In genomic region chr15:40436116-40436891, GRCh38 we compare ENCODE assay signal across 8 cellular contexts. TPM values are rescaled to one million over a fixed set of nuclear protein-coding genes. Genes with fewer than 3 reads are reported as not detected.
A peak's percentile ranks its signal among the peaks of the same experiment; 100 is the strongest.
DNase-seq lines count a peak whose midpoint lies in the region; ATAC-seq and TF ChIP-seq lines count a peak whose summit lies in the region.

No MANE protein-coding gene starts in this region.

- TF ChIP-seq EP300 in upper lobe of left lung (IDR thresholded peaks at IDR 0.05), result no peak

- H3K4me1 ChIP-seq in cardiac muscle cell (ENCODE audit: low read depth), result peaks cover 39% of the 10 kb centered on the region
- H3K4me1 ChIP-seq in adipocyte (ENCODE audit: control insufficient read depth, insufficient read depth, low read length), result peaks cover 19% of the 10 kb centered on the region
- peaks cover 16 to 22% of the 10 kb centered on the region in 2 donors for H3K4me1 ChIP-seq in left lung
- peaks cover 30 to 39% (median 32%) of the 10 kb centered on the region in 4 donors for H3K4me1 ChIP-seq in upper lobe of left lung

- no peak overlapping the region for H3K9ac ChIP-seq in adipocyte (ENCODE audit: low read length)

- H3K27me3 ChIP-seq in cardiac muscle cell (peaks cover 18% of the 10 kb centered on the region), adipocyte (replicated peaks; ENCODE audit: control insufficient read depth, insufficient read depth, low read length) (peaks cover 29% of the 10 kb centered on the region), left lung (peaks cover 23 to 61% of the 10 kb centered on the region in 2 donors), upper lobe of left lung (peaks cover 0 to 34% (median 14%) of the 10 kb centered on the region in 4 donors)

- peak overlapping the region; percentile 25 for H3K4me3 ChIP-seq in cardiac muscle cell
- peak overlapping the region; percentile 59 for H3K4me3 ChIP-seq in adipocyte (ENCODE audit: low read length)
- H3K4me3 ChIP-seq in left lung, result peak overlapping the region; percentile 19 to 28
- H3K4me3 ChIP-seq in upper lobe of left lung, result peak overlapping the region in 3 of 4 donors; percentile 27 to 45 (median 40)

- intact Hi-C loops in left ventricle myocardium superior (cut with micrococcal nuclease) (no loop called here), left lung (cut with DNase I) (no loop called here)

- H3K9me3 ChIP-seq in cardiac muscle cell (ENCODE audit: low read depth) (no peaks in the 10 kb centered on the region), adipocyte (ENCODE audit: control insufficient read depth, low read length) (no peaks in the 10 kb centered on the region), left lung (no peaks in the 10 kb centered on the region), upper lobe of left lung (no peaks in the 10 kb centered on the region)

- TF ChIP-seq CTCF in cardiac muscle cell (IDR thresholded peaks at IDR 0.05; ENCODE audit: low read depth, low read length) (no peak), left lung (IDR thresholded peaks at IDR 0.05) (no peak), upper lobe of left lung (IDR thresholded peaks at IDR 0.05) (no peak)

- TF ChIP-seq POLR2A in upper lobe of left lung (IDR thresholded peaks at IDR 0.05), result no peak

- H3K27ac ChIP-seq in cardiac muscle cell, result no peak overlapping the region
- no peak overlapping the region for H3K27ac ChIP-seq in left lung
- no peak overlapping the region for H3K27ac ChIP-seq in upper lobe of left lung

- DNase-seq in cardiac muscle cell (ENCODE audit: low read depth in 1 of 2, low spot score in 1 of 2) (no peak), left ventricle myocardium superior (no peak), adipocyte (ENCODE audit: low read depth) (peak; percentile 39), left lung (peak in 1 of 2 donors; percentile 68), upper lobe of left lung (peak in 1 of 2 donors; percentile 81), EL (no peak), DMS114 treated with DMSO at 0.1 percent for 48 hours (lab: John Stamatoyannopoulos, UW; ENCODE audit: unreplicated experiment) (no peak)

- H3K36me3 ChIP-seq in cardiac muscle cell, result no peaks in the 10 kb centered on the region
- H3K36me3 ChIP-seq in adipocyte (ENCODE audit: control insufficient read depth, insufficient read depth, low read length, severe bottlenecking), result no peaks in the 10 kb centered on the region
- H3K36me3 ChIP-seq in left lung, result no peaks in the 10 kb centered on the region
- no peaks in the 10 kb centered on the region for H3K36me3 ChIP-seq in upper lobe of left lung

- WGBS in upper lobe of left lung, 2 donors, result 1 to 2% methylated on average over 6 to 37 of the region's 39 CpGs

- ATAC-seq in left ventricle myocardium superior, result no peak
- peak; percentile 5 for ATAC-seq in left lung
- ATAC-seq in upper lobe of left lung (ENCODE audit: low FRiP score in 2 of 2), result no peak
- ATAC-seq in HG03159 (IDR thresholded peaks at IDR 0.05; ENCODE audit: unreplicated experiment), result no peak

RNA-seq across cellular contexts. Expression of gene BAHD1, which starts 4.4 kb away (rescaled TPM):
- total RNA-seq in cardiac muscle cell (22.9 and 29.3 TPM in 2 replicates), left ventricle myocardium superior (18.1 TPM), left lung (10 to 100 TPM; 23.7 to 27.2 TPM), upper lobe of left lung (10 to 100 TPM; 21.0 to 36.9 (median 28.5) TPM)
- polyA plus RNA-seq in cardiac muscle cell, result 14.9 and 15.7 TPM in 2 replicates

RNA-seq across cellular contexts. Expression of gene IVD, which starts 30.7 kb away (rescaled TPM):
- total RNA-seq in cardiac muscle cell (75.2 and 96.1 TPM in 2 replicates), left ventricle myocardium superior (97.2 TPM), left lung (100 to 1,000 TPM in 1 of 2 donors, 10 to 100 TPM in 1; 61.9 to 104 TPM), upper lobe of left lung (100 to 1,000 TPM in 2 of 6 donors, 10 to 100 TPM in 4; 68.1 to 112 (median 94.5) TPM)
- 114 and 130 TPM in 2 replicates for polyA plus RNA-seq in cardiac muscle cell

RNA-seq across cellular contexts. Expression of gene CHST14, which starts 34.5 kb away (rescaled TPM):
- total RNA-seq in cardiac muscle cell (18.3 and 24.4 TPM in 2 replicates), left ventricle myocardium superior (6.0 TPM), left lung (10 to 100 TPM; 15.1 to 20.2 TPM), upper lobe of left lung (10 to 100 TPM in 5 of 6 donors, 1 to 10 TPM in 1; 3.1 to 20.6 (median 14.6) TPM)
- 22.1 and 26.0 TPM in 2 replicates for polyA plus RNA-seq in cardiac muscle cell

RNA-seq across cellular contexts. Expression of gene KNSTRN, which starts 53.8 kb away (rescaled TPM):
- 25.6 and 84.3 TPM in 2 replicates for total RNA-seq in cardiac muscle cell
- 23.0 and 76.5 TPM in 2 replicates for polyA plus RNA-seq in cardiac muscle cell
- total RNA-seq in left ventricle myocardium superior, result 10.1 TPM
- total RNA-seq in left lung, result 10 to 100 TPM; 14.2 to 32.2 TPM
- 10 to 100 TPM; 10.6 to 27.6 (median 17.3) TPM for total RNA-seq in upper lobe of left lung
